ENCODE assay signal across 17 cellular contexts in genomic region chr7:54968018-54968417, GRCh38. TPM values are rescaled to one million over a fixed set of nuclear protein-coding genes. Genes with fewer than 3 reads are reported as not detected.
DNase-seq lines count a peak whose midpoint lies in the region; TF ChIP-seq lines count a peak whose summit lies in the region.
"Had no signal": no experiment of that assay in that cellular context is flagged by ENCODE, and none has a peak within 500 bp of the region (broad histone marks: within the 10 kb centered on the region; RNA-seq: fewer than 3 reads in every experiment).

No MANE protein-coding gene starts in this region.

- H3K9ac ChIP-seq in mammary epithelial cell (ENCODE audit: insufficient read depth, low read length) (peak overlapping the region; percentile 66), mesenchymal stem cell (ENCODE audit: low read length) (no peak overlapping the region), neural progenitor cell (no peak overlapping the region)
- H3K9ac ChIP-seq: GM23248 had no signal

- peak overlapping the region; percentile 52 for H3K4me2 ChIP-seq in PC-9
- peak overlapping the region; percentile 1 for H3K4me2 ChIP-seq in mammary epithelial cell (ENCODE audit: insufficient read depth, low read depth, low read length)
- H3K4me2 ChIP-seq in mesenchymal stem cell (ENCODE audit: low read length, poor library complexity, severe bottlenecking) = no peak overlapping the region
- H3K4me2 ChIP-seq in neural progenitor cell = no peak overlapping the region

- intact Hi-C loops in PC-9 (cut with micrococcal nuclease; ENCODE audit: unreplicated experiment) = loop anchor here (5.0 kb wide), 1 partner anchor 91 kb away; no protein-coding TSS in a partner anchor
- intact Hi-C loops in mammary epithelial cell (cut with micrococcal nuclease) = no loop called here
- intact Hi-C loops in activated naive CD4-positive, alpha-beta T cell treated with anti-CD3 and anti-CD28 coated beads for 36 hours (cut with micrococcal nuclease) = no loop called here

- H3K27me3 Mint-ChIP-seq in neural progenitor cell (ENCODE audit: insufficient read depth, low read depth) = peaks cover 2% of the 10 kb centered on the region
- H3K27me3 Mint-ChIP-seq in activated naive CD4-positive, alpha-beta T cell treated with anti-CD3 and anti-CD28 coated beads for 36 hours (ENCODE audit: low read depth) = peaks cover 4% of the 10 kb centered on the region

- H3K23ac ChIP-seq in mesenchymal stem cell (ENCODE audit: low read length in 2 of 2) = no peak overlapping the region

- in situ Hi-C loops in mammary epithelial cell (cut with MboI; ENCODE audit: low sequenced_read_pairs in 2 of 2) = no loop called here

- peaks cover 47% of the 10 kb centered on the region for H3K9me3 ChIP-seq in PC-9 (ENCODE audit: insufficient read depth, low read depth)
- H3K9me3 ChIP-seq in mammary epithelial cell (replicated peaks; ENCODE audit: insufficient read depth, low read length) = peaks cover 8% of the 10 kb centered on the region
- peaks cover 23% of the 10 kb centered on the region for H3K9me3 ChIP-seq in mesenchymal stem cell (ENCODE audit: control insufficient read depth, low read length)
- peaks cover 2% of the 10 kb centered on the region for H3K9me3 ChIP-seq in neural progenitor cell (ENCODE audit: low read depth)

- H2AFZ ChIP-seq in PC-9 (peak overlapping the region; percentile 29), mammary epithelial cell (ENCODE audit: low read depth, low read length) (peak overlapping the region; percentile 8), mesenchymal stem cell (ENCODE audit: low read depth, low read length) (no peak overlapping the region), neural progenitor cell (replicated peaks) (no peak overlapping the region)
- H2AFZ ChIP-seq: GM23248 had no signal

- H3K27ac ChIP-seq in PC-9 (peak overlapping the region; percentile 89), mammary epithelial cell (ENCODE audit: insufficient read depth, low read depth, low read length) (peak overlapping the region; percentile 97), mesenchymal stem cell (ENCODE audit: low read length, poor library complexity, severe bottlenecking) (no peak overlapping the region), neural progenitor cell (no peak overlapping the region)
- H3K27ac ChIP-seq: GM23248 had no signal

- H3K79me1 ChIP-seq in mesenchymal stem cell (replicated peaks; ENCODE audit: low read length, poor library complexity, severe bottlenecking) = no peaks in the 10 kb centered on the region

- TF ChIP-seq CTCF in PC-9 (conservative IDR thresholded peaks at IDR 0.05) (no peak), mammary epithelial cell (conservative IDR thresholded peaks at IDR 0.05 in 1 of 2, IDR thresholded peaks at IDR 0.05 in 1 of 2; ENCODE audit: extremely low read depth in 1 of 2, insufficient read depth in 1 of 2, low read depth in 1 of 2, low read length in 2 of 2) (no peak), neural progenitor cell (IDR thresholded peaks at IDR 0.05) (no peak)

- no peak overlapping the region for H2BK12ac ChIP-seq in mesenchymal stem cell (ENCODE audit: low read length in 2 of 2)

- H3F3A ChIP-seq in PC-9 (ENCODE audit: insufficient read depth, low read depth) (peaks cover 32% of the 10 kb centered on the region), neural progenitor cell (ENCODE audit: low read depth) (no peaks in the 10 kb centered on the region)

- H3K36me3 ChIP-seq in PC-9 (ENCODE audit: low read depth) (peaks cover 13% of the 10 kb centered on the region; the same call in 1 of the 2 replicates), mammary epithelial cell (ENCODE audit: insufficient read depth, low read length) (no peaks in the 10 kb centered on the region), mesenchymal stem cell (ENCODE audit: control insufficient read depth in 1 of 2, insufficient read depth in 2 of 2, low read depth in 1 of 2, low read length in 2 of 2) (no peaks in the 10 kb centered on the region), neural progenitor cell (no peaks in the 10 kb centered on the region)

- H3K4me1 ChIP-seq in PC-9 (replicated peaks; ENCODE audit: insufficient read depth) (peaks cover 49% of the 10 kb centered on the region), mammary epithelial cell (ENCODE audit: insufficient read depth, low read length) (peaks cover 54% of the 10 kb centered on the region), mesenchymal stem cell (ENCODE audit: control insufficient read depth, insufficient read depth, low read depth, low read length) (peaks cover 7% of the 10 kb centered on the region), neural progenitor cell (no peaks in the 10 kb centered on the region)

- H3K9me3 Mint-ChIP-seq in neural progenitor cell = peaks cover 9% of the 10 kb centered on the region
- peaks cover 5% of the 10 kb centered on the region for H3K9me3 Mint-ChIP-seq in activated naive CD4-positive, alpha-beta T cell treated with anti-CD3 and anti-CD28 coated beads for 36 hours

- no peak overlapping the region for H3K4me3 Mint-ChIP-seq in neural progenitor cell
- H3K4me3 Mint-ChIP-seq in activated naive CD4-positive, alpha-beta T cell treated with anti-CD3 and anti-CD28 coated beads for 36 hours = no peak overlapping the region
- H3K4me3 Mint-ChIP-seq: CD4-positive, CD25-positive, alpha-beta regulatory T cell had no signal

- dilution Hi-C loops in mammary epithelial cell (cut with HindIII; ENCODE audit: low sequenced_read_pairs) = loop anchor here (5.0 kb wide), 2 partner anchors 49 to 141 kb away; partner anchors contain the start of gene EGFR

- H3K36me3 Mint-ChIP-seq in neural progenitor cell = no peaks in the 10 kb centered on the region
- no peaks in the 10 kb centered on the region for H3K36me3 Mint-ChIP-seq in activated naive CD4-positive, alpha-beta T cell treated with anti-CD3 and anti-CD28 coated beads for 36 hours (ENCODE audit: low read depth)
- H3K36me3 Mint-ChIP-seq: CD4-positive, CD25-positive, alpha-beta regulatory T cell had no signal

- H3K9me2 ChIP-seq in PC-9 (ENCODE audit: insufficient read depth) = no peaks in the 10 kb centered on the region

- H2BK5ac ChIP-seq in mesenchymal stem cell (ENCODE audit: low read depth, low read length, poor library complexity, severe bottlenecking) = no peak overlapping the region

- H3K4me3 ChIP-seq in PC-9 = peak overlapping the region; percentile 6
- no peak overlapping the region for H3K4me3 ChIP-seq in mammary epithelial cell (replicated peaks in 1 of 3; ENCODE audit: insufficient read depth in 1 of 3, low read depth in 2 of 3, low read length in 3 of 3)
- no peak overlapping the region for H3K4me3 ChIP-seq in mesenchymal stem cell (ENCODE audit: insufficient read depth in 1 of 2, low read depth in 1 of 2, low read length in 2 of 2)
- no peak overlapping the region for H3K4me3 ChIP-seq in neural progenitor cell
- H3K4me3 ChIP-seq: GM23248 had no signal

- no peak overlapping the region for H2BK120ac ChIP-seq in mesenchymal stem cell (ENCODE audit: low read depth, low read length)

- H3K27ac Mint-ChIP-seq in neural progenitor cell = no peak overlapping the region
- H3K27ac Mint-ChIP-seq in activated naive CD4-positive, alpha-beta T cell treated with anti-CD3 and anti-CD28 coated beads for 36 hours = no peak overlapping the region
- H3K27ac Mint-ChIP-seq: CD4-positive, CD25-positive, alpha-beta regulatory T cell had no signal

- DNase-seq in PC-9 = no peak
- no peak for DNase-seq in mammary epithelial cell
- DNase-seq in mesenchymal stem cell = no peak
- no peak for DNase-seq in neural progenitor cell (ENCODE audit: low spot score)
- no peak for DNase-seq in kidney tubule cell (ENCODE audit: low spot score)
- no peak for DNase-seq in NCI-H1694 (lab: John Stamatoyannopoulos, UW)
- no peak for DNase-seq in activated naive CD4-positive, alpha-beta T cell treated with anti-CD3 and anti-CD28 coated beads for 36 hours
- DNase-seq: CD4-positive, CD25-positive, alpha-beta regulatory T cell; GF-D8; GM23248; Kasumi-1; MM.1S; NCI-H1092; NCI-H146; NCI-H2081 treated with DMSO at 0.1 percent for 48 hours; NCI-H510A; NCI-H774 had no signal

- H3K79me2 ChIP-seq in PC-9 (ENCODE audit: low read depth) (no peaks in the 10 kb centered on the region), mammary epithelial cell (ENCODE audit: insufficient read depth, low read length) (no peaks in the 10 kb centered on the region), neural progenitor cell (ENCODE audit: low read depth) (no peaks in the 10 kb centered on the region)

- CTCF ChIA-PET in PC-9 (lab: Charles Lee) (no interaction called here), mammary epithelial cell (lab: Charles Lee; ENCODE audit: low non-redundant PET) (no interaction called here)
- CTCF ChIA-PET in activated naive CD4-positive, alpha-beta T cell treated with anti-CD3 and anti-CD28 coated beads for 36 hours (lab: Charles Lee) = no interaction called here

- POLR2A ChIA-PET in PC-9 (lab: Charles Lee; ENCODE audit: unreplicated experiment) = interaction anchor here (1.0 kb wide), 1 partner anchor 18 kb away, joined by 18 read pairs; no protein-coding TSS in a partner anchor

- WGBS in mammary epithelial cell (ENCODE audit: low coverage, missing lambda C conversion rate) = 93% methylated on average over 6 of the region's 6 CpGs
- WGBS in mesenchymal stem cell = 93% methylated on average over 5 of the region's 6 CpGs

- peak overlapping the region in 1 of 2 experiments; percentile 1 for H3K18ac ChIP-seq in mesenchymal stem cell (ENCODE audit: low read depth in 1 of 2, low read length in 2 of 2)

- H3K27me3 ChIP-seq in PC-9 (ENCODE audit: insufficient read depth, low read depth) (no peaks in the 10 kb centered on the region), mammary epithelial cell (ENCODE audit: insufficient read depth, low read length) (no peaks in the 10 kb centered on the region), mesenchymal stem cell (ENCODE audit: control insufficient read depth in 1 of 2, insufficient read depth in 1 of 2, low read length in 2 of 2) (no peaks in the 10 kb centered on the region), neural progenitor cell (no peaks in the 10 kb centered on the region)

- H4K8ac ChIP-seq in mesenchymal stem cell (ENCODE audit: low read length) = no peak overlapping the region

- no peaks in the 10 kb centered on the region for H3K4me1 Mint-ChIP-seq in neural progenitor cell
- H3K4me1 Mint-ChIP-seq in activated naive CD4-positive, alpha-beta T cell treated with anti-CD3 and anti-CD28 coated beads for 36 hours (ENCODE audit: low read depth) = no peaks in the 10 kb centered on the region
- H3K4me1 Mint-ChIP-seq: CD4-positive, CD25-positive, alpha-beta regulatory T cell had no signal

- H4K20me1 ChIP-seq in PC-9 (ENCODE audit: insufficient read depth) (no peaks in the 10 kb centered on the region), mammary epithelial cell (ENCODE audit: insufficient read depth, low read length) (no peaks in the 10 kb centered on the region), neural progenitor cell (ENCODE audit: low read depth) (no peaks in the 10 kb centered on the region)

- H2BK15ac ChIP-seq in mesenchymal stem cell (ENCODE audit: low read depth, poor library complexity, severe bottlenecking) = no peak overlapping the region

- H3K4ac ChIP-seq in mesenchymal stem cell (ENCODE audit: low read depth in 1 of 2, low read length in 2 of 2) = no peak overlapping the region

- peak overlapping the region; percentile 66 for H2AK5ac ChIP-seq in mesenchymal stem cell (ENCODE audit: low read length, severe bottlenecking)

- H3K14ac ChIP-seq in mesenchymal stem cell (ENCODE audit: low read length in 2 of 2) = no peak overlapping the region

- no peak overlapping the region for H4K91ac ChIP-seq in mesenchymal stem cell (ENCODE audit: low read length)

- BruUV-seq in PC-9 (replicated peaks; lab: Mats Ljungman, UMichigan) (TSS peak; percentile 33), mammary epithelial cell (replicated peaks; lab: Mats Ljungman, UMichigan) (no TSS peak)

RNA-seq across cellular contexts. Expression of gene EGFR, which starts 50.8 kb away (rescaled TPM):
- total RNA-seq in PC-9 (2021) = 324 and 342 TPM in 2 replicates
- total RNA-seq in mammary epithelial cell = 100 to 1,000 TPM; 304 to 534 TPM
- polyA plus RNA-seq in mammary epithelial cell = 169 TPM
- polyA minus RNA-seq in mammary epithelial cell = 379 TPM
- polyA plus RNA-seq in mesenchymal stem cell (2013, experiment 1 of 2) = 15.8 TPM
- 15.1 TPM for polyA plus RNA-seq in mesenchymal stem cell (2013, experiment 2 of 2)
- 4.6 and 4.7 TPM in 2 replicates for total RNA-seq in neural progenitor cell (ENCODE audit: low replicate concordance)
- total RNA-seq in activated naive CD4-positive, alpha-beta T cell treated with anti-CD3 and anti-CD28 coated beads for 36 hours = not detected
- total RNA-seq: CD4-positive, CD25-positive, alpha-beta regulatory T cell had no signal
- polyA plus RNA-seq: CD4-positive, CD25-positive, alpha-beta regulatory T cell had no signal

Comparison
In these comparisons a context has a peak if more than half of its experiments do, and no peak if none do; other contexts are left out.
1. H2AFZ ChIP-seq: peak in PC-9 (single experiment) and mammary epithelial cell (single experiment); none in mesenchymal stem cell (single experiment) and neural progenitor cell (single experiment).
2. H3K27ac ChIP-seq: peak in PC-9 (single experiment) and mammary epithelial cell (single experiment); none in mesenchymal stem cell (single experiment) and neural progenitor cell (single experiment).
3. H3K4me2 ChIP-seq: peak in PC-9 (single experiment) and mammary epithelial cell (single experiment); none in mesenchymal stem cell (single experiment) and neural progenitor cell (single experiment).
4. RNA of gene EGFR, which starts 50.8 kb away (total RNA-seq): 304 to 534 TPM in mammary epithelial cell and 324 to 342 TPM in PC-9; 4.6 to 4.7 TPM in neural progenitor cell and not detected in activated naive CD4-positive, alpha-beta T cell treated with anti-CD3 and anti-CD28 coated beads for 36 hours; every median in the first group is over 10 times any median in the second.